8 cellular contexts compared by ENCODE assay signal in genomic region chr2:219453691-219454131, GRCh38. TPM values are rescaled to one million over a fixed set of nuclear protein-coding genes. Genes with fewer than 3 reads are reported as not detected.
DNase-seq lines count a peak whose midpoint lies in the region; ATAC-seq lines count a peak whose summit lies in the region.

No MANE protein-coding gene starts in this region.

- H3K4me3 ChIP-seq in skeletal muscle tissue (ENCODE audit: low read length in 3 of 3), result peak overlapping the region in 2 of 3 donors; percentile 19 to 36

- peaks cover 8% of the 10 kb centered on the region for H3K27me3 Mint-ChIP-seq in activated CD4-positive, alpha-beta T cell treated with anti-CD3 and anti-CD28 coated beads for 36 hours

- H3K27ac Mint-ChIP-seq in activated CD4-positive, alpha-beta T cell treated with anti-CD3 and anti-CD28 coated beads for 36 hours, result no peak overlapping the region

- H3K9me3 ChIP-seq in skeletal muscle tissue (ENCODE audit: control insufficient read depth in 3 of 3, low read length in 3 of 3), result no peaks in the 10 kb centered on the region

- peaks cover 66 to 91% (median 84%) of the 10 kb centered on the region in 3 donors for H3K4me1 ChIP-seq in skeletal muscle tissue (ENCODE audit: control insufficient read depth in 3 of 3, insufficient read depth in 3 of 3, low read length in 3 of 3)

- H3K4me1 Mint-ChIP-seq in activated CD4-positive, alpha-beta T cell treated with anti-CD3 and anti-CD28 coated beads for 36 hours, result peaks cover 4% of the 10 kb centered on the region

- H3K36me3 ChIP-seq in skeletal muscle tissue (ENCODE audit: control insufficient read depth in 3 of 3, insufficient read depth in 3 of 3, low read length in 3 of 3), result peaks cover 25 to 32% (median 31%) of the 10 kb centered on the region in 3 donors

- H3K36me3 Mint-ChIP-seq in activated CD4-positive, alpha-beta T cell treated with anti-CD3 and anti-CD28 coated beads for 36 hours (ENCODE audit: low read depth), result no peaks in the 10 kb centered on the region

- H3K27ac ChIP-seq in skeletal muscle tissue (ENCODE audit: low read depth, low read length), result peak overlapping the region; percentile 79

- intact Hi-C loops in cardiac septum (cut with DNase I), result loop anchor here (2.0 kb wide), 2 partner anchors 19 to 49 kb away; partner anchors contain the start of gene SPEG
- intact Hi-C loops in activated CD4-positive, alpha-beta T cell treated with anti-CD3 and anti-CD28 coated beads for 36 hours (cut with DNase I, micrococcal nuclease), result no loop called here

- no peak overlapping the region for H3K4me3 Mint-ChIP-seq in activated CD4-positive, alpha-beta T cell treated with anti-CD3 and anti-CD28 coated beads for 36 hours

- DNase-seq in GM04504 (ENCODE audit: low read depth) (peak; percentile 73), SK-N-DZ (ENCODE audit: low spot score) (peak; percentile 74), cardiac septum (ENCODE audit: low spot score) (peak; percentile 91), MV-4-11 (lab: John Stamatoyannopoulos, UW) (no peak), left lobe of liver (ENCODE audit: low spot score) (no peak)
- DNase-seq in activated CD4-positive, alpha-beta T cell treated with anti-CD3 and anti-CD28 coated beads for 36 hours, result no peak

- peak overlapping the region; percentile 41 to 78 (median 45) for H3K9ac ChIP-seq in skeletal muscle tissue (ENCODE audit: low read depth in 1 of 3, low read length in 3 of 3)

- POLR2A ChIA-PET in activated CD4-positive, alpha-beta T cell treated with anti-CD3 and anti-CD28 coated beads for 36 hours (lab: Charles Lee), result no interaction called here

- CTCF ChIA-PET in activated CD4-positive, alpha-beta T cell treated with anti-CD3 and anti-CD28 coated beads for 36 hours (lab: Charles Lee), result interaction anchor here (1.2 kb wide), 1 partner anchor 76 kb away, joined by 4 read pairs; no protein-coding TSS in a partner anchor

- ATAC-seq in left lobe of liver, result no peak
- no peak for ATAC-seq in GM21825 (IDR thresholded peaks at IDR 0.05; ENCODE audit: unreplicated experiment)
- no peak for ATAC-seq in activated CD4-positive, alpha-beta T cell treated with anti-CD3 and anti-CD28 coated beads for 36 hours

- H3K9me3 Mint-ChIP-seq in activated CD4-positive, alpha-beta T cell treated with anti-CD3 and anti-CD28 coated beads for 36 hours (ENCODE audit: low read depth), result no peaks in the 10 kb centered on the region

- H3K27me3 ChIP-seq in skeletal muscle tissue (ENCODE audit: control insufficient read depth in 3 of 3, insufficient read depth in 3 of 3, low read length in 3 of 3), result peaks cover 0 to 2% (median 0%) of the 10 kb centered on the region in 3 donors

RNA-seq across cellular contexts. Expression of gene SPEG, which starts 19.1 kb away (rescaled TPM):
- polyA plus RNA-seq in SK-N-DZ (2014; cell fraction: cytosol; rRNA removed), result 26.0 and 31.5 TPM in 2 replicates
- polyA plus RNA-seq in SK-N-DZ (2014; cell fraction: nucleus; rRNA removed), result 59.5 and 81.6 TPM in 2 replicates
- 199 TPM for total RNA-seq in cardiac septum
- total RNA-seq in skeletal muscle tissue, result 95.5 TPM
- total RNA-seq in left lobe of liver, result 1.5 TPM
- 1 to 10 TPM in 1 of 2 experiments, under 1 TPM in 1; 0.89 to 1.4 TPM for total RNA-seq in activated CD4-positive, alpha-beta T cell treated with anti-CD3 and anti-CD28 coated beads for 36 hours

RNA-seq across cellular contexts. Expression of gene DES, which starts 35.5 kb away (rescaled TPM):
- polyA plus RNA-seq in SK-N-DZ (2014; cell fraction: cytosol; rRNA removed), result 0.07 and 3.0 TPM in 2 replicates
- polyA plus RNA-seq in SK-N-DZ (2014; cell fraction: nucleus; rRNA removed), result 0.29 TPM in 1 of 2 replicates, not detected in the other
- total RNA-seq in cardiac septum (21,230 TPM), skeletal muscle tissue (3,588 TPM), left lobe of liver (1.8 TPM)
- total RNA-seq in activated CD4-positive, alpha-beta T cell treated with anti-CD3 and anti-CD28 coated beads for 36 hours, result not detected

RNA-seq across cellular contexts. Expression of gene GMPPA, which starts 45.0 kb away (rescaled TPM):
- polyA plus RNA-seq in SK-N-DZ (2014; cell fraction: cytosol; rRNA removed), result 37.1 and 42.5 TPM in 2 replicates
- polyA plus RNA-seq in SK-N-DZ (2014; cell fraction: nucleus; rRNA removed), result 69.3 and 75.5 TPM in 2 replicates
- total RNA-seq in cardiac septum (22.6 TPM), skeletal muscle tissue (27.7 TPM), left lobe of liver (43.4 TPM)
- 10 to 100 TPM; 35.2 to 35.5 TPM for total RNA-seq in activated CD4-positive, alpha-beta T cell treated with anti-CD3 and anti-CD28 coated beads for 36 hours

Comparison
In these comparisons a context has a peak if more than half of its experiments do, and no peak if none do; other contexts are left out.
1. DNase-seq: peak in GM04504 (single experiment), SK-N-DZ (single experiment) and cardiac septum (single experiment); none in MV-4-11 (single experiment), left lobe of liver (single experiment) and activated CD4-positive, alpha-beta T cell treated with anti-CD3 and anti-CD28 coated beads for 36 hours (single experiment).
2. RNA of gene SPEG, which starts 19.1 kb away (total RNA-seq): 199 TPM in cardiac septum (single experiment) and 95.5 TPM in skeletal muscle tissue (single experiment); 1.5 TPM in left lobe of liver (single experiment) and 0.89 to 1.4 TPM in activated CD4-positive, alpha-beta T cell treated with anti-CD3 and anti-CD28 coated beads for 36 hours; every median in the first group is over 10 times any median in the second.
3. RNA of gene DES, which starts 35.5 kb away (total RNA-seq): 21,230 TPM in cardiac septum (single experiment) and 3,588 TPM in skeletal muscle tissue (single experiment); 1.8 TPM in left lobe of liver (single experiment) and not detected in activated CD4-positive, alpha-beta T cell treated with anti-CD3 and anti-CD28 coated beads for 36 hours; every median in the first group is over 1,000 times any median in the second.